16 cellular contexts compared by ENCODE assay signal in the genomic region with DNA sequence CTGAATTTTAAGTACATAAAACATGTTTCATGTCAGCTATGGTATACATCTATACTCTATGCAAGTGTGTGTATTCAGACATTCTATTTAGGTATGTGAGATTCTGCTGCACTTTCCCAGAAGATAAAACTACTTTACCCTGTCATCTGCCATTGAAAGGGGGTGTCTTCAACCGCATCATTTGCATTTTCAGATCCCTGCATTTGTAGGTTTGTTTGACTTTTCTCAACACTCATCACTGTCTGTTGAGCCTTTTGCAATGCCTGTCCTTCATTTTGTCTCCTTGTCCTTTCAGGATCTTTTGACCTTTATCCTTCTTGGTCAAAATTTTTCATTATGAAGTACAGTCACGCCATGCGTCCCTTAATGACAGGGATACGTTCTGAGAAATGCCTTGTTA.
DNase-seq lines count a peak whose midpoint lies in the region; ATAC-seq and TF ChIP-seq lines count a peak whose summit lies in the region.
"Had no signal": no experiment of that assay in that cellular context is flagged by ENCODE, and none has a peak within 500 bp of the region (broad histone marks: within the 10 kb centered on the region; RNA-seq: fewer than 3 reads in every experiment).

No MANE protein-coding gene starts in this region.

- peaks cover 79% of the 10 kb centered on the region for H3K4me1 ChIP-seq in OCI-LY3 (ENCODE audit: low read length)
- no peaks in the 10 kb centered on the region for H3K4me1 ChIP-seq in GM23338 (ENCODE audit: insufficient read depth)
- H3K4me1 ChIP-seq: BE2C, right lobe of liver had no signal

- H3K36me3 ChIP-seq in OCI-LY3 (replicated peaks; ENCODE audit: low read depth, low read length), result peaks cover 27% of the 10 kb centered on the region
- H3K36me3 ChIP-seq in GM23338 (ENCODE audit: insufficient read depth), result no peaks in the 10 kb centered on the region
- H3K36me3 ChIP-seq: BE2C, right lobe of liver had no signal

- H3K9ac ChIP-seq in OCI-LY3 (ENCODE audit: low read length), result peak overlapping the region; percentile 50

- H3K9me2 ChIP-seq in GM23338 (ENCODE audit: insufficient read depth), result no peaks in the 10 kb centered on the region

- H3K27ac ChIP-seq in OCI-LY3 (ENCODE audit: low read length), result peak overlapping the region; percentile 86
- no peak overlapping the region for H3K27ac ChIP-seq in GM23338 (ENCODE audit: low read depth)
- H3K27ac ChIP-seq: right lobe of liver had no signal

- H3K27ac Mint-ChIP-seq in GM23338, result no peak overlapping the region
- H3K27ac Mint-ChIP-seq: activated naive CD4-positive, alpha-beta T cell treated with anti-CD3 and anti-CD28 coated beads, Interleukin-2, amount 50 U/mL, for 24 hours; HFFc6; natural killer cell treated with Interleukin-12 subunit alpha and Interleukin-12 subunit beta and Interleukin-15 and Interleukin-18, amount 100 ng/mL, for 72 hours had no signal

- ATAC-seq in GM18861 (IDR thresholded peaks at IDR 0.05; ENCODE audit: unreplicated experiment) (peak; percentile 62), GM21576 (IDR thresholded peaks at IDR 0.05; ENCODE audit: unreplicated experiment) (peak; percentile 89), HG03066 (IDR thresholded peaks at IDR 0.05; ENCODE audit: low read depth, unreplicated experiment) (peak; percentile 77), GM23338 (no peak)
- ATAC-seq: natural killer cell treated with Interleukin-12 subunit alpha and Interleukin-12 subunit beta and Interleukin-15 and Interleukin-18, amount 100 ng/mL, for 72 hours; right lobe of liver; Right ventricle myocardium inferior had no signal

- H3K79me2 ChIP-seq in OCI-LY3 (ENCODE audit: low read length) (peaks cover 98% of the 10 kb centered on the region), GM23338 (replicated peaks; ENCODE audit: insufficient read depth) (no peaks in the 10 kb centered on the region)

- no peaks in the 10 kb centered on the region for H3F3A ChIP-seq in GM23338 (replicated peaks; ENCODE audit: low read depth)

- H3K27me3 Mint-ChIP-seq in GM23338 (ENCODE audit: insufficient read depth, low read depth, poor library complexity), result no peaks in the 10 kb centered on the region
- H3K27me3 Mint-ChIP-seq: activated naive CD4-positive, alpha-beta T cell treated with anti-CD3 and anti-CD28 coated beads, Interleukin-2, amount 50 U/mL, for 24 hours; natural killer cell treated with Interleukin-12 subunit alpha and Interleukin-12 subunit beta and Interleukin-15 and Interleukin-18, amount 100 ng/mL, for 72 hours had no signal

- DNase-seq in GM23338 (ENCODE audit: low spot score), result no peak
- DNase-seq in GM03348 (ENCODE audit: low spot score), result no peak
- DNase-seq in T-helper 1 cell, result no peak
- DNase-seq in occipital lobe (lab: John Stamatoyannopoulos, UW), result no peak
- DNase-seq: activated CD8-positive, alpha-beta memory T cell treated with anti-CD3 and anti-CD28 coated beads for 24 hours; BE2C; HFFc6; NCI-H1417; right lobe of liver had no signal

- no peaks in the 10 kb centered on the region for H4K20me1 ChIP-seq in OCI-LY3 (ENCODE audit: insufficient read depth, low read length)
- no peaks in the 10 kb centered on the region for H4K20me1 ChIP-seq in GM23338 (replicated peaks; ENCODE audit: insufficient read depth)

- TF ChIP-seq CTCF in OCI-LY3 (IDR thresholded peaks at IDR 0.05; ENCODE audit: low read depth, low read length), result no peak
- no peak for TF ChIP-seq CTCF in GM23338 (conservative IDR thresholded peaks at IDR 0.05; ENCODE audit: low read depth in 2 of 2)

- H2AFZ ChIP-seq in OCI-LY3 (ENCODE audit: low read depth, low read length) (no peak overlapping the region), GM23338 (no peak overlapping the region)

- peaks cover 11% of the 10 kb centered on the region; the same call in 2 of the 3 replicates for H3K4me1 Mint-ChIP-seq in GM23338

- H3K4me3 Mint-ChIP-seq in GM23338, result no peak overlapping the region
- H3K4me3 Mint-ChIP-seq: activated naive CD4-positive, alpha-beta T cell treated with anti-CD3 and anti-CD28 coated beads, Interleukin-2, amount 50 U/mL, for 24 hours; HFFc6; natural killer cell treated with Interleukin-12 subunit alpha and Interleukin-12 subunit beta and Interleukin-15 and Interleukin-18, amount 100 ng/mL, for 72 hours had no signal

- no peaks in the 10 kb centered on the region for H3K36me3 Mint-ChIP-seq in GM23338 (ENCODE audit: low read depth)
- H3K36me3 Mint-ChIP-seq: natural killer cell treated with Interleukin-12 subunit alpha and Interleukin-12 subunit beta and Interleukin-15 and Interleukin-18, amount 100 ng/mL, for 72 hours had no signal

- H3K9me3 Mint-ChIP-seq in GM23338, result no peaks in the 10 kb centered on the region
- H3K9me3 Mint-ChIP-seq: activated naive CD4-positive, alpha-beta T cell treated with anti-CD3 and anti-CD28 coated beads, Interleukin-2, amount 50 U/mL, for 24 hours; HFFc6; natural killer cell treated with Interleukin-12 subunit alpha and Interleukin-12 subunit beta and Interleukin-15 and Interleukin-18, amount 100 ng/mL, for 72 hours had no signal

- H3K4me2 ChIP-seq in OCI-LY3 (ENCODE audit: low read length) (peak overlapping the region; percentile 56), GM23338 (no peak overlapping the region)

- H3K4me3 ChIP-seq in OCI-LY3 (ENCODE audit: low read length) (peak overlapping the region; percentile 20), GM23338 (no peak overlapping the region)
- H3K4me3 ChIP-seq: right lobe of liver had no signal

- H3K27me3 ChIP-seq in OCI-LY3 (ENCODE audit: low read depth, low read length) (no peaks in the 10 kb centered on the region), GM23338 (ENCODE audit: insufficient read depth) (no peaks in the 10 kb centered on the region)
- H3K27me3 ChIP-seq: BE2C, right lobe of liver had no signal

- no peaks in the 10 kb centered on the region for H3K9me3 ChIP-seq in OCI-LY3 (ENCODE audit: insufficient read depth, low read length)
- H3K9me3 ChIP-seq: BE2C, right lobe of liver had no signal

TF ChIP-seq in GM23338, 12 proteins besides CTCF, POLR2A, EP300 and RAD21:
- TF ChIP-seq, protein P1, sequence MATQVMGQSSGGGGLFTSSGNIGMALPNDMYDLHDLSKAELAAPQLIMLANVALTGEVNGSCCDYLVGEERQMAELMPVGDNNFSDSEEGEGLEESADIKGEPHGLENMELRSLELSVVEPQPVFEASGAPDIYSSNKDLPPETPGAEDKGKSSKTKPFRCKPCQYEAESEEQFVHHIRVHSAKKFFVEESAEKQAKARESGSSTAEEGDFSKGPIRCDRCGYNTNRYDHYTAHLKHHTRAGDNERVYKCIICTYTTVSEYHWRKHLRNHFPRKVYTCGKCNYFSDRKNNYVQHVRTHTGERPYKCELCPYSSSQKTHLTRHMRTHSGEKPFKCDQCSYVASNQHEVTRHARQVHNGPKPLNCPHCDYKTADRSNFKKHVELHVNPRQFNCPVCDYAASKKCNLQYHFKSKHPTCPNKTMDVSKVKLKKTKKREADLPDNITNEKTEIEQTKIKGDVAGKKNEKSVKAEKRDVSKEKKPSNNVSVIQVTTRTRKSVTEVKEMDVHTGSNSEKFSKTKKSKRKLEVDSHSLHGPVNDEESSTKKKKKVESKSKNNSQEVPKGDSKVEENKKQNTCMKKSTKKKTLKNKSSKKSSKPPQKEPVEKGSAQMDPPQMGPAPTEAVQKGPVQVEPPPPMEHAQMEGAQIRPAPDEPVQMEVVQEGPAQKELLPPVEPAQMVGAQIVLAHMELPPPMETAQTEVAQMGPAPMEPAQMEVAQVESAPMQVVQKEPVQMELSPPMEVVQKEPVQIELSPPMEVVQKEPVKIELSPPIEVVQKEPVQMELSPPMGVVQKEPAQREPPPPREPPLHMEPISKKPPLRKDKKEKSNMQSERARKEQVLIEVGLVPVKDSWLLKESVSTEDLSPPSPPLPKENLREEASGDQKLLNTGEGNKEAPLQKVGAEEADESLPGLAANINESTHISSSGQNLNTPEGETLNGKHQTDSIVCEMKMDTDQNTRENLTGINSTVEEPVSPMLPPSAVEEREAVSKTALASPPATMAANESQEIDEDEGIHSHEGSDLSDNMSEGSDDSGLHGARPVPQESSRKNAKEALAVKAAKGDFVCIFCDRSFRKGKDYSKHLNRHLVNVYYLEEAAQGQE (IDR thresholded peaks at IDR 0.05; ENCODE audit: unreplicated experiment), result no peak
- no peak for TF ChIP-seq JUNB (IDR thresholded peaks at IDR 0.05; ENCODE audit: unreplicated experiment)
- TF ChIP-seq CREB1 (CRISPR knock-in tag; IDR thresholded peaks at IDR 0.05; ENCODE audit: low read depth), result no peak
- no peak for TF ChIP-seq EZH2phosphoT487 (IDR thresholded peaks at IDR 0.05; ENCODE audit: unreplicated experiment)
- TF ChIP-seq POLR2AphosphoS5 (IDR thresholded peaks at IDR 0.05; ENCODE audit: low read depth), result no peak
- TF ChIP-seq EZH2 (IDR thresholded peaks at IDR 0.05; ENCODE audit: low read depth, unreplicated experiment), result no peak
- no peak for TF ChIP-seq ZNF331 (CRISPR knock-in tag; IDR thresholded peaks at IDR 0.05; ENCODE audit: low read depth)
